1 cellular context compared by ENCODE assay signal in genomic region chr17:51165680-51166197, GRCh38.
TF ChIP-seq lines count a peak whose summit lies in the region.

No MANE protein-coding gene starts in this region.

TF ChIP-seq in K562, 482 proteins besides CTCF, POLR2A, EP300 and RAD21 (continued from another document and continues in another):
- no peak for TF ChIP-seq ZNF197 (CRISPR knock-in tag; IDR thresholded peaks at IDR 0.05; ENCODE audit: low read depth)
- TF ChIP-seq SMC3 (conservative IDR thresholded peaks at IDR 0.05; ENCODE audit: insufficient read depth, low read depth, low read length), result no peak
- TF ChIP-seq COPS2 (conservative IDR thresholded peaks at IDR 0.05), result no peak
- no peak for TF ChIP-seq HDAC6 (IDR thresholded peaks at IDR 0.05; ENCODE audit: low read depth, low read length)
- TF ChIP-seq DEAF1 (CRISPR knock-in tag; IDR thresholded peaks at IDR 0.05), result no peak
- no peak for TF ChIP-seq GTF2E2 (tag; IDR thresholded peaks at IDR 0.05)
- TF ChIP-seq ZKSCAN1 (IDR thresholded peaks at IDR 0.05; ENCODE audit: low read depth, low read length), result no peak
- peak; percentile 72 for TF ChIP-seq ETV1 (tag; conservative IDR thresholded peaks at IDR 0.05; ENCODE audit: low read depth)
- peak; percentile 69; the same call in 1 of the 2 replicates for TF ChIP-seq THRB (CRISPR knock-in tag; conservative IDR thresholded peaks at IDR 0.05)
- TF ChIP-seq PRPF4 (IDR thresholded peaks at IDR 0.05; ENCODE audit: insufficient read depth, low read depth, low read length, poor library complexity, severe bottlenecking), result no peak
- TF ChIP-seq TAF7 (tag; IDR thresholded peaks at IDR 0.05), result no peak
- no peak for TF ChIP-seq ZNF444 (CRISPR knock-in tag; IDR thresholded peaks at IDR 0.05)
- TF ChIP-seq MIER1 (IDR thresholded peaks at IDR 0.05; ENCODE audit: low read depth), result no peak
- no peak; a peak in 1 of 4 replicates for TF ChIP-seq MAZ (CRISPR knock-in tag; conservative IDR thresholded peaks at IDR 0.05 in 1 of 2, IDR thresholded peaks at IDR 0.05 in 1 of 2)
- no peak for TF ChIP-seq SOX6 (IDR thresholded peaks at IDR 0.05)
- no peak; the same call in 1 of the 2 replicates for TF ChIP-seq ESRRA (IDR thresholded peaks at IDR 0.05; ENCODE audit: borderline replicate concordance, low read depth)
- no peak for TF ChIP-seq ZBTB11 (CRISPR knock-in tag; IDR thresholded peaks at IDR 0.05)
- TF ChIP-seq TRIM24 (IDR thresholded peaks at IDR 0.05), result 0 out of 4 replicates have a peak, but pooled peaks of 1 of the 2 experiments have one; percentile 29
- TF ChIP-seq CBX8 (IDR thresholded peaks at IDR 0.05; ENCODE audit: borderline replicate concordance, extremely low read depth, low read depth, low read length, poor library complexity, severe bottlenecking), result no peak
- TF ChIP-seq BRF2 (IDR thresholded peaks at IDR 0.05; ENCODE audit: borderline replicate concordance, insufficient read depth, insufficient read length), result no peak
- no peak for TF ChIP-seq LEF1 (IDR thresholded peaks at IDR 0.05)
- no peak for TF ChIP-seq MNT (conservative IDR thresholded peaks at IDR 0.05)
- TF ChIP-seq SMAD4 (CRISPR knock-in tag; conservative IDR thresholded peaks at IDR 0.05), result no peak
- 0 out of 2 replicates have a peak, but pooled peaks have one; percentile 21 for TF ChIP-seq ETS1 (conservative IDR thresholded peaks at IDR 0.05; ENCODE audit: control insufficient read depth, low read depth, low read length)
- no peak for TF ChIP-seq SIX5 (IDR thresholded peaks at IDR 0.05; ENCODE audit: borderline replicate concordance in 1 of 2, insufficient read depth in 1 of 2, low read depth in 1 of 2, low read length in 2 of 2)
- TF ChIP-seq FOXO4 (CRISPR knock-in tag; IDR thresholded peaks at IDR 0.05), result no peak
- peak; percentile 80 for TF ChIP-seq PHB2 (IDR thresholded peaks at IDR 0.05; ENCODE audit: low read depth)
- TF ChIP-seq HSF4 (CRISPR knock-in tag; IDR thresholded peaks at IDR 0.05; ENCODE audit: borderline replicate concordance), result no peak
- TF ChIP-seq MXD1 (CRISPR knock-in tag; IDR thresholded peaks at IDR 0.05; ENCODE audit: borderline replicate concordance, poor library complexity, severe bottlenecking), result no peak
- 0 out of 2 replicates have a peak, but pooled peaks have one; percentile 33 for TF ChIP-seq MTA1 (IDR thresholded peaks at IDR 0.05; ENCODE audit: borderline replicate concordance)
- TF ChIP-seq ZNF12 (CRISPR knock-in tag; IDR thresholded peaks at IDR 0.05), result no peak
- no peak for TF ChIP-seq ZNF354B (CRISPR knock-in tag; IDR thresholded peaks at IDR 0.05)
- TF ChIP-seq FOXJ2 (tag; IDR thresholded peaks at IDR 0.05), result no peak
- TF ChIP-seq POLR2H (tag; IDR thresholded peaks at IDR 0.05; ENCODE audit: low read depth), result no peak
- TF ChIP-seq SP1 (CRISPR knock-in tag; IDR thresholded peaks at IDR 0.05), result 0 out of 2 replicates have a peak, but pooled peaks have one; percentile 57
- no peak for TF ChIP-seq SFPQ (IDR thresholded peaks at IDR 0.05; ENCODE audit: low read depth, low read length)
- no peak for TF ChIP-seq ILK (tag; IDR thresholded peaks at IDR 0.05; ENCODE audit: borderline replicate concordance, low read depth)
- no peak for TF ChIP-seq ELF2 (CRISPR knock-in tag; IDR thresholded peaks at IDR 0.05)
- no peak for TF ChIP-seq E4F1 (CRISPR knock-in tag; IDR thresholded peaks at IDR 0.05; ENCODE audit: borderline replicate concordance)
- peak; percentile 76; the same call in 1 of the 2 replicates for TF ChIP-seq NBN (IDR thresholded peaks at IDR 0.05; ENCODE audit: low read depth)
- TF ChIP-seq ZNF830 (CRISPR knock-in tag; IDR thresholded peaks at IDR 0.05), result no peak
- TF ChIP-seq ZBTB1 (CRISPR knock-in tag; IDR thresholded peaks at IDR 0.05; ENCODE audit: borderline replicate concordance, low read depth), result no peak
- TF ChIP-seq POLR3A (IDR thresholded peaks at IDR 0.05; ENCODE audit: borderline replicate concordance, extremely low read depth, insufficient read depth, insufficient read length), result no peak
- TF ChIP-seq BCL6 (CRISPR knock-in tag; IDR thresholded peaks at IDR 0.05), result no peak
- 0 out of 2 replicates have a peak, but pooled peaks have one; percentile 5 for TF ChIP-seq XRCC5 (IDR thresholded peaks at IDR 0.05; ENCODE audit: low read depth, low read length)
- no peak for TF ChIP-seq ZNF347 (CRISPR knock-in tag; IDR thresholded peaks at IDR 0.05; ENCODE audit: low read depth)
- no peak for TF ChIP-seq XRCC4 (IDR thresholded peaks at IDR 0.05; ENCODE audit: extremely low read depth, insufficient read depth, insufficient read length)
- TF ChIP-seq FIP1L1 (IDR thresholded peaks at IDR 0.05; ENCODE audit: low read depth, low read length, poor library complexity, severe bottlenecking), result no peak
- TF ChIP-seq ZNF707 (CRISPR knock-in tag; conservative IDR thresholded peaks at IDR 0.05), result no peak
